Comparison of ENCODE assay signal across 11 cellular contexts in the genomic region with DNA sequence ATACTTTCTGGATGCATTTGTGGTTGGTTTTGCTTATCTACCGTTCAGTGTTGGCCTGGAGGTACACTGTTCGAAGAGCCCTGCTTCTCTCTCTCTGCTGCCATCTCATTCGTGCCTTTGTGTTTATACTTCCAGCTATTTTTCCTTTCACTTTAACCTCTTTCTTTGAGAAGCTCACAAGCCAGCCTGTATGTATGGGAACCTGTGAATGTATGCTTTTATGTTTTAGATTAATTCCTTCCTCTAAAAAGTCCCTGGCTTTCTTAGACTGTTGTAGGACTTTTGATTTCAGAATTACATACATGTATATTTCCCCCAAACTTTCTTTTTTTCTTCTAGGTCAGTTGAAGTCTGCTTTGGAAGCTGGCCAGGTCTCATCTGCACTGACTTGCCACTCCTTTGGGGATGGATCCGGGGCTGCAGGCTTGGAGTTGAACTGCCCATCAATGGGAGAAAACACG.
DNase-seq lines count a peak whose midpoint lies in the region; FAIRE-seq and TF ChIP-seq lines count a peak whose summit lies in the region.
"Had no signal": no experiment of that assay in that cellular context is flagged by ENCODE, and none has a peak within 500 bp of the region (broad histone marks: within the 10 kb centered on the region; RNA-seq: fewer than 3 reads in every experiment).

No MANE protein-coding gene starts in this region.

- no peaks in the 10 kb centered on the region for H3K9me2 ChIP-seq in GM23248 (ENCODE audit: insufficient read depth)

- H3K4me2 ChIP-seq in GM23248 (ENCODE audit: unreplicated experiment): peak overlapping the region; percentile 79

- intact Hi-C loops in lower leg skin (cut with DNase I; ENCODE audit: low total_unique reads): no loop called here

- peaks cover 53% of the 10 kb centered on the region for H3K4me1 ChIP-seq in GM23248 (ENCODE audit: insufficient read depth)
- H3K4me1 ChIP-seq in small intestine (ENCODE audit: control insufficient read depth in 2 of 2, insufficient read depth in 1 of 2, low read depth in 1 of 2, low read length in 1 of 2): no peaks in the 10 kb centered on the region
- H3K4me1 ChIP-seq: Peyer's patch had no signal

- H3K27me3 ChIP-seq in GM23248 (replicated peaks; ENCODE audit: insufficient read depth) (no peaks in the 10 kb centered on the region), small intestine (ENCODE audit: control insufficient read depth in 2 of 2, insufficient read depth in 2 of 2, low read length in 2 of 2) (no peaks in the 10 kb centered on the region)
- H3K27me3 ChIP-seq: Peyer's patch had no signal

- peak overlapping the region; percentile 57 for H3K4me3 ChIP-seq in GM23248
- H3K4me3 ChIP-seq in fibroblast of pulmonary artery (replicated peaks; ENCODE audit: low read depth, low read length): no peak overlapping the region
- H3K4me3 ChIP-seq in small intestine (ENCODE audit: low read depth in 1 of 2, low read length in 2 of 2): no peak overlapping the region
- H3K4me3 ChIP-seq in lower leg skin (ENCODE audit: low read depth, poor library complexity, severe bottlenecking): no peak overlapping the region
- H3K4me3 ChIP-seq: Peyer's patch had no signal

- TF ChIP-seq POLR2A in lower leg skin (IDR thresholded peaks at IDR 0.05): no peak

- peaks cover 38% of the 10 kb centered on the region for H3F3A ChIP-seq in GM23248 (ENCODE audit: insufficient read depth)

- H3K36me3 ChIP-seq in GM23248 (ENCODE audit: low read depth) (no peaks in the 10 kb centered on the region), small intestine (ENCODE audit: control insufficient read depth in 2 of 2, insufficient read depth in 2 of 2, low read length in 2 of 2) (no peaks in the 10 kb centered on the region)

- DNase-seq in GM23248 (peak; percentile 58), SW 1271 (lab: John Stamatoyannopoulos, UW) (peak; percentile 86 to 99), fibroblast of pulmonary artery (ENCODE audit: low read depth) (peak; percentile 50), small intestine (peak; percentile 10), T-helper 2 cell (no peak), GM19240 (ENCODE audit: insufficient read length, low spot score) (no peak), lower leg skin (ENCODE audit: low spot score in 2 of 2) (no peak)
- no peak for DNase-seq in stimulated activated CD4-positive, alpha-beta T cell treated with anti-CD3 and anti-CD28 coated beads, Interleukin-2, amount 100 ng/mL, for 24 hours
- DNase-seq: naive thymus-derived CD4-positive, alpha-beta T cell; Peyer's patch; stimulated activated naive CD4-positive, alpha-beta T cell had no signal

- 16 to 23% methylated on average over 5 of the region's 5 CpGs for WGBS in GM23248 (ENCODE audit: low coverage in 1 of 2, low lambda C conversion rate in 2 of 2, missing lambda C conversion rate in 2 of 2), 2 experiments
- WGBS in small intestine, 3 donors: 38 to 54% (median 44%) methylated on average over 5 of the region's 5 CpGs
- 21 to 30% methylated on average over 5 of the region's 5 CpGs for WGBS in lower leg skin, 2 donors

- H3K9ac ChIP-seq in GM23248: peak overlapping the region; percentile 63

- no peaks in the 10 kb centered on the region for H4K20me1 ChIP-seq in GM23248 (ENCODE audit: insufficient read depth)

- TF ChIP-seq CTCF in fibroblast of pulmonary artery (IDR thresholded peaks at IDR 0.05; ENCODE audit: low read length, missing control alignments) (no peak), lower leg skin (IDR thresholded peaks at IDR 0.05) (no peak)

- peak overlapping the region; percentile 57 for H3K27ac ChIP-seq in GM23248
- peak overlapping the region in 1 of 2 donors; percentile 66 for H3K27ac ChIP-seq in small intestine (ENCODE audit: low read depth in 1 of 2, low read length in 1 of 2)

- no peak for FAIRE-seq in small intestine (lab: Jason Lieb, UNC)

- in situ Hi-C loops in GM23248 (cut with MboI): no loop called here

- H2AFZ ChIP-seq in GM23248: peak overlapping the region; percentile 54

- peaks cover 22% of the 10 kb centered on the region for H3K79me2 ChIP-seq in GM23248 (ENCODE audit: insufficient read depth)

- H3K9me3 ChIP-seq in GM23248 (ENCODE audit: low read depth) (no peaks in the 10 kb centered on the region), small intestine (ENCODE audit: control insufficient read depth, low read depth) (no peaks in the 10 kb centered on the region)
- H3K9me3 ChIP-seq: Peyer's patch had no signal

Comparison
In these comparisons a context has a peak if more than half of its experiments do, and no peak if none do; other contexts are left out.
1. DNase-seq: peak in GM23248 (single experiment), SW 1271 (2 of 2), fibroblast of pulmonary artery (single experiment) and small intestine (single experiment); none in T-helper 2 cell (0 of 5), GM19240 (single experiment), lower leg skin (0 of 2) and stimulated activated CD4-positive, alpha-beta T cell treated with anti-CD3 and anti-CD28 coated beads, Interleukin-2, amount 100 ng/mL, for 24 hours (0 of 2).